In genomic region chr5:1512541-1513291, GRCh38 we compare ENCODE assay signal across 11 cellular contexts. TPM values are rescaled to one million over a fixed set of nuclear protein-coding genes. Genes with fewer than 3 reads are reported as not detected.
DNase-seq lines count a peak whose midpoint lies in the region; ATAC-seq and TF ChIP-seq lines count a peak whose summit lies in the region.
"Had no signal": no experiment of that assay in that cellular context is flagged by ENCODE, and none has a peak within 500 bp of the region (broad histone marks: within the 10 kb centered on the region; RNA-seq: fewer than 3 reads in every experiment).

No MANE protein-coding gene starts in this region.

- H3K27me3 ChIP-seq in adrenal gland (no peaks in the 10 kb centered on the region), upper lobe of right lung (no peaks in the 10 kb centered on the region)

- H3K36me3 Mint-ChIP-seq in activated CD8-positive, alpha-beta memory T cell treated with anti-CD3 and anti-CD28 coated beads, Interleukin-2, amount 10 ng/mL, durations not matched to agents 7 days and 5 days = peaks cover 5% of the 10 kb centered on the region

- H3K36me3 ChIP-seq in adrenal gland (replicated peaks in 1 of 2) (no peaks in the 10 kb centered on the region), upper lobe of right lung (peaks cover 24% of the 10 kb centered on the region)

- H3K9me3 Mint-ChIP-seq in activated CD8-positive, alpha-beta memory T cell treated with anti-CD3 and anti-CD28 coated beads, Interleukin-2, amount 10 ng/mL, durations not matched to agents 7 days and 5 days (ENCODE audit: low read depth) = no peaks in the 10 kb centered on the region
- H3K9me3 Mint-ChIP-seq: activated naive CD4-positive, alpha-beta T cell treated with anti-CD3 and anti-CD28 coated beads, Interleukin-2, amount 50 U/mL, for 24 hours; stimulated activated naive CD8-positive, alpha-beta T cell treated with anti-CD3 and anti-CD28 coated beads, Interleukin-15, Interleukin-2, amounts not matched to agents 100 ng/mL and 50 ng/mL, for 24 hours had no signal

- H3K4me3 ChIP-seq in adrenal gland (no peak overlapping the region), upper lobe of right lung (no peak overlapping the region)

- H3K4me1 ChIP-seq in adrenal gland (replicated peaks in 1 of 2) (peaks cover 0 to 9% of the 10 kb centered on the region in 2 donors), upper lobe of right lung (peaks cover 43% of the 10 kb centered on the region)

- H3K4me3 Mint-ChIP-seq in activated CD8-positive, alpha-beta memory T cell treated with anti-CD3 and anti-CD28 coated beads, Interleukin-2, amount 10 ng/mL, durations not matched to agents 7 days and 5 days = no peak overlapping the region
- H3K4me3 Mint-ChIP-seq: activated naive CD4-positive, alpha-beta T cell treated with anti-CD3 and anti-CD28 coated beads, Interleukin-2, amount 50 U/mL, for 24 hours; stimulated activated naive CD8-positive, alpha-beta T cell treated with anti-CD3 and anti-CD28 coated beads, Interleukin-15, Interleukin-2, amounts not matched to agents 100 ng/mL and 50 ng/mL, for 24 hours had no signal

- H3K4me1 Mint-ChIP-seq in activated CD8-positive, alpha-beta memory T cell treated with anti-CD3 and anti-CD28 coated beads, Interleukin-2, amount 10 ng/mL, durations not matched to agents 7 days and 5 days = peaks cover 18% of the 10 kb centered on the region

- intact Hi-C loops in adrenal gland (cut with DNase I) = no loop called here
- intact Hi-C loops in upper lobe of right lung (cut with DNase I) = no loop called here

- H3K9me3 ChIP-seq in adrenal gland (replicated peaks in 1 of 3) (no peaks in the 10 kb centered on the region), upper lobe of right lung (no peaks in the 10 kb centered on the region)

- no peaks in the 10 kb centered on the region for H3K27me3 Mint-ChIP-seq in activated CD8-positive, alpha-beta memory T cell treated with anti-CD3 and anti-CD28 coated beads, Interleukin-2, amount 10 ng/mL, durations not matched to agents 7 days and 5 days
- H3K27me3 Mint-ChIP-seq: activated naive CD4-positive, alpha-beta T cell treated with anti-CD3 and anti-CD28 coated beads, Interleukin-2, amount 50 U/mL, for 24 hours; stimulated activated naive CD8-positive, alpha-beta T cell treated with anti-CD3 and anti-CD28 coated beads, Interleukin-15, Interleukin-2, amounts not matched to agents 100 ng/mL and 50 ng/mL, for 24 hours had no signal

- WGBS in adrenal gland, 4 donors = 90 to 96% (median 95%) methylated on average over 10 to 25 of the region's 25 CpGs

- H3K27ac ChIP-seq in adrenal gland (no peak overlapping the region), upper lobe of right lung (peak overlapping the region; percentile 24)

- TF ChIP-seq CTCF in adrenal gland (IDR thresholded peaks at IDR 0.05) (no peak), upper lobe of right lung (IDR thresholded peaks at IDR 0.05) (no peak)

- ATAC-seq in activated CD8-positive, alpha-beta memory T cell treated with anti-CD3 and anti-CD28 coated beads, Interleukin-2, amount 10 ng/mL, durations not matched to agents 7 days and 5 days = no peak
- ATAC-seq in upper lobe of right lung (no peak), GM19035 (IDR thresholded peaks at IDR 0.05; ENCODE audit: unreplicated experiment) (no peak), GM21576 (IDR thresholded peaks at IDR 0.05; ENCODE audit: unreplicated experiment) (no peak)

- CTCF ChIA-PET in activated CD8-positive, alpha-beta memory T cell treated with anti-CD3 and anti-CD28 coated beads, Interleukin-2, amount 10 ng/mL, durations not matched to agents 7 days and 5 days (lab: Charles Lee) = interaction anchor here (1.5 to 1.8 kb wide), 2 partner anchors 10 to 132 kb away, joined by 3 to 4 read pairs; no protein-coding TSS in a partner anchor

- DNase-seq in activated CD8-positive, alpha-beta memory T cell treated with anti-CD3 and anti-CD28 coated beads, Interleukin-2, amount 10 ng/mL, durations not matched to agents 7 days and 5 days = peak; percentile 22
- no peak for DNase-seq in activated CD8-positive, alpha-beta memory T cell treated with anti-CD3 and anti-CD28 coated beads, Interleukin-2, amount 50 U/mL, for 4 hours
- DNase-seq in adrenal gland = peak in 5 of 7 donors; percentile 4 to 43 (median 11)
- peak; percentile 89 for DNase-seq in mesenteric fat pad (ENCODE audit: low spot score)
- DNase-seq in upper lobe of right lung = peak; percentile 64
- no peak for DNase-seq in DMS79 (lab: John Stamatoyannopoulos, UW)
- DNase-seq: C1 segment of cervical spinal cord had no signal

- no peak overlapping the region for H3K27ac Mint-ChIP-seq in activated CD8-positive, alpha-beta memory T cell treated with anti-CD3 and anti-CD28 coated beads, Interleukin-2, amount 10 ng/mL, durations not matched to agents 7 days and 5 days
- H3K27ac Mint-ChIP-seq: activated naive CD4-positive, alpha-beta T cell treated with anti-CD3 and anti-CD28 coated beads, Interleukin-2, amount 50 U/mL, for 24 hours; stimulated activated naive CD8-positive, alpha-beta T cell treated with anti-CD3 and anti-CD28 coated beads, Interleukin-15, Interleukin-2, amounts not matched to agents 100 ng/mL and 50 ng/mL, for 24 hours had no signal

- TF ChIP-seq POLR2A in adrenal gland (IDR thresholded peaks at IDR 0.05) = no peak

RNA-seq across cellular contexts. Expression of gene LPCAT1, which starts 11.0 kb away (rescaled TPM):
- total RNA-seq in activated CD8-positive, alpha-beta memory T cell treated with anti-CD3 and anti-CD28 coated beads, Interleukin-2, amount 10 ng/mL, durations not matched to agents 7 days and 5 days = 10 to 100 TPM; 83.8 to 85.3 TPM
- total RNA-seq in adrenal gland = 10 to 100 TPM; 33.9 to 59.1 (median 43.4) TPM
- 10 to 100 TPM; 23.2 to 45.3 (median 42.8) TPM for polyA plus RNA-seq in adrenal gland
- total RNA-seq in mesenteric fat pad = 45.7 TPM
- total RNA-seq in upper lobe of right lung = 690 TPM

Comparison
In these comparisons a context has a peak if more than half of its experiments do, and no peak if none do; other contexts are left out.
1. DNase-seq: peak in activated CD8-positive, alpha-beta memory T cell treated with anti-CD3 and anti-CD28 coated beads, Interleukin-2, amount 10 ng/mL, durations not matched to agents 7 days and 5 days (single experiment), adrenal gland (5 of 7), mesenteric fat pad (single experiment) and upper lobe of right lung (single experiment); none in activated CD8-positive, alpha-beta memory T cell treated with anti-CD3 and anti-CD28 coated beads, Interleukin-2, amount 50 U/mL, for 4 hours (single experiment) and DMS79 (single experiment).